In the genomic region with DNA sequence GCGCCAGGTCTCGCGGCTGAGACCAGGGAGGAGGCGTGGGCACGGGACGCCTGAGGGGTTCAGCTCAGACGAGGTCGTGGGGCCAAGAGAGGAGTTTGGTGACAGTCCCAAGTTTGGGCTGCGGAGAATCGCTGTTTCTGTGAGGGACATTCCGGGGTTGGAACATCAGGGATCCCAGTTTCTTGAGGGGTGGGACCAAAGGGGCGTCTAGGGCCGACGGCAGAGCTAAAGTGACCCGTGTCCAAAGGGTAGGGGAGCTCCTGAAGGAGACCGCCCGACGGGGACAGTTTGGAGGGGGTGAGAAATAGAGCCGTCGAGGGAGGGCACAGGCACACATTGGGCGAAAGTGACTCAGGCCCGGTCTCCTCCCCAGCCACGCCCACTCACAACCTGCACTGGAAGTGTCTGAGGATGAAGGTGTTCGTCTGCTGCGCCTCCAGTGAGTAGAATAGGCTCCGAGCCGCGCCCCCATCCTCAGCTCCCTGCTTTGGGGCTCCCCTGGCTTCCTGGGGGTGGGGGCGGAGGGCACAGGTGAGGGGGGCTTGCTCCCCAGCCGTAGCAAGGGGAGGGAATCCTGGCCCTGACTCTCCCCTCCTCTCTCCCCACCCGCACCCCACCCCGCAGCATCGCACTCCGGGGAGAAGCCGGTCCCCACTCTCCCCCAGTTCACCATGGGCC, we compare ENCODE assay signal across 8 cellular contexts. TPM values are rescaled to one million over a fixed set of nuclear protein-coding genes. Genes with fewer than 3 reads are reported as not detected.
DNase-seq lines count a peak whose midpoint lies in the region; ATAC-seq, FAIRE-seq and TF ChIP-seq lines count a peak whose summit lies in the region.

No MANE protein-coding gene starts in this region.

- H3K9me2 ChIP-seq in PC-9 (ENCODE audit: insufficient read depth), result no peaks in the 10 kb centered on the region

- no peak for FAIRE-seq in H54 (lab: Jason Lieb, UNC)
- FAIRE-seq in pancreas (lab: Jason Lieb, UNC), result no peak

- H3K4me3 ChIP-seq in PC-9, result peak overlapping the region; percentile 70
- H3K4me3 ChIP-seq in pancreas, result peak overlapping the region; percentile 32 to 77 (median 71)
- H3K4me3 ChIP-seq in upper lobe of left lung, result peak overlapping the region; percentile 64 to 91 (median 76)

- H3K4me2 ChIP-seq in PC-9, result peak overlapping the region; percentile 84

- CTCF ChIA-PET in PC-9 (lab: Charles Lee), result interaction anchor here (0.6 to 2.0 kb wide), 11 partner anchors 10 to 218 kb away, joined by 3 to 13 read pairs (median 5); a partner anchor contains a TSS

- H3K36me3 ChIP-seq in PC-9 (ENCODE audit: low read depth), result no peaks in the 10 kb centered on the region
- H3K36me3 ChIP-seq in pancreas, result no peaks in the 10 kb centered on the region
- H3K36me3 ChIP-seq in upper lobe of left lung, result no peaks in the 10 kb centered on the region

- H3K9me3 ChIP-seq in PC-9 (ENCODE audit: insufficient read depth, low read depth), result no peaks in the 10 kb centered on the region
- H3K9me3 ChIP-seq in pancreas, result no peaks in the 10 kb centered on the region
- H3K9me3 ChIP-seq in upper lobe of left lung, result no peaks in the 10 kb centered on the region

- TF ChIP-seq CTCF in PC-9 (conservative IDR thresholded peaks at IDR 0.05) (no peak), foreskin keratinocyte (conservative IDR thresholded peaks at IDR 0.05) (no peak), pancreas (IDR thresholded peaks at IDR 0.05) (no peak), upper lobe of left lung (IDR thresholded peaks at IDR 0.05) (no peak)

- peak; percentile 67 for ATAC-seq in foreskin keratinocyte
- peak; percentile 42 to 61 (median 48) for ATAC-seq in pancreas
- peak; percentile 41 to 50 for ATAC-seq in upper lobe of left lung (ENCODE audit: low FRiP score in 2 of 2)
- ATAC-seq in GM21825 (IDR thresholded peaks at IDR 0.05; ENCODE audit: unreplicated experiment), result no peak
- no peak for ATAC-seq in GM18873 (IDR thresholded peaks at IDR 0.05; ENCODE audit: low FRiP score, unreplicated experiment)

- TF ChIP-seq POLR2A in H54 (IDR thresholded peaks at IDR 0.05; ENCODE audit: low read depth, low read length) (0 out of 2 replicates have a peak, but pooled peaks have one; percentile 2), upper lobe of left lung (IDR thresholded peaks at IDR 0.05) (no peak)

- 2% methylated on average over 32 to 34 of the region's 35 CpGs for WGBS in pancreas, 2 donors
- 1 to 4% methylated on average over 16 to 32 of the region's 35 CpGs for WGBS in upper lobe of left lung, 2 donors

- H3K27ac ChIP-seq in PC-9 (peak overlapping the region; percentile 72), foreskin keratinocyte (peak overlapping the region; percentile 66), pancreas (peak overlapping the region; percentile 73 to 91 (median 79)), upper lobe of left lung (peak overlapping the region; percentile 76 to 90 (median 87))

- H3K79me2 ChIP-seq in PC-9 (ENCODE audit: low read depth), result no peaks in the 10 kb centered on the region

- no peaks in the 10 kb centered on the region for H4K20me1 ChIP-seq in PC-9 (ENCODE audit: insufficient read depth)

- peak; percentile 78 for DNase-seq in H54 (ENCODE audit: insufficient read length, low spot score)
- peak; percentile 68 to 69 for DNase-seq in PC-9
- DNase-seq in activated T-helper 1 cell treated with anti-CD3 and anti-CD28 coated beads, Interleukin-2, amount 50 U/mL, for 16 hours (ENCODE audit: low read depth in 1 of 2, low spot score in 1 of 2), result peak; percentile 53 to 62
- DNase-seq in foreskin keratinocyte, result peak; percentile 58 to 78
- peak; percentile 70 to 87 (median 78) for DNase-seq in pancreas
- peak in 1 of 2 donors; percentile 81 for DNase-seq in upper lobe of left lung

- peaks cover 31% of the 10 kb centered on the region; the same call in 1 of the 2 replicates for H3F3A ChIP-seq in PC-9 (ENCODE audit: insufficient read depth, low read depth)

- intact Hi-C loops in PC-9 (cut with micrococcal nuclease; ENCODE audit: unreplicated experiment), result loop anchor here (1.0 to 2.0 kb wide), 4 partner anchors 41 to 149 kb away; a partner anchor contains a TSS
- intact Hi-C loops in pancreas (cut with DNase I), result no loop called here

- peaks cover 17% of the 10 kb centered on the region for H3K27me3 ChIP-seq in PC-9 (ENCODE audit: insufficient read depth, low read depth)
- peaks cover 27% of the 10 kb centered on the region for H3K27me3 ChIP-seq in foreskin keratinocyte
- peaks cover 0 to 25% (median 6%) of the 10 kb centered on the region in 4 donors for H3K27me3 ChIP-seq in pancreas
- H3K27me3 ChIP-seq in upper lobe of left lung, result peaks cover 6 to 38% (median 30%) of the 10 kb centered on the region in 4 donors

- POLR2A ChIA-PET in PC-9 (lab: Charles Lee; ENCODE audit: unreplicated experiment), result interaction anchor here (0.5 to 0.6 kb wide), 2 partner anchors 214 to 606 kb away, joined by 3 read pairs; no protein-coding TSS in a partner anchor

- no peak for TF ChIP-seq EP300 in upper lobe of left lung (IDR thresholded peaks at IDR 0.05)

- peak overlapping the region; percentile 82 for H2AFZ ChIP-seq in PC-9

- BruUV-seq in PC-9 (replicated peaks; lab: Mats Ljungman, UMichigan), result no TSS peak

- H3K4me1 ChIP-seq in PC-9 (replicated peaks; ENCODE audit: insufficient read depth) (peaks cover 43% of the 10 kb centered on the region), foreskin keratinocyte (peaks cover 6% of the 10 kb centered on the region), pancreas (peaks cover 19 to 27% (median 23%) of the 10 kb centered on the region in 3 donors), upper lobe of left lung (peaks cover 41 to 51% (median 43%) of the 10 kb centered on the region in 4 donors)

RNA-seq across cellular contexts. Expression of a gene that starts 7.0 kb away (rescaled TPM):
- total RNA-seq in PC-9 (2021), result 6.7 and 8.8 TPM in 2 replicates
- total RNA-seq in foreskin keratinocyte, result 4.1 and 4.2 TPM in 2 replicates
- polyA plus RNA-seq in foreskin keratinocyte, result 4.3 and 5.0 TPM in 2 replicates
- 1 to 10 TPM in 2 of 6 donors, under 1 TPM in 4; 0.52 to 1.2 (median 0.70) TPM for total RNA-seq in pancreas
- polyA plus RNA-seq in pancreas, result under 1 TPM; 0.72 to 0.99 TPM
- 1 to 10 TPM in 4 of 6 donors, under 1 TPM in 2; 0.33 to 2.1 (median 1.4) TPM for total RNA-seq in upper lobe of left lung

RNA-seq across cellular contexts. Expression of a gene that starts 22.1 kb away (rescaled TPM):
- 14.0 and 17.3 TPM in 2 replicates for total RNA-seq in PC-9 (2021)
- total RNA-seq in foreskin keratinocyte, result 10.0 and 10.9 TPM in 2 replicates
- 16.8 and 17.7 TPM in 2 replicates for polyA plus RNA-seq in foreskin keratinocyte
- total RNA-seq in pancreas, result 1 to 10 TPM; 2.1 to 5.6 (median 3.1) TPM
- 1 to 10 TPM; 6.0 to 6.2 TPM for polyA plus RNA-seq in pancreas
- total RNA-seq in upper lobe of left lung, result 1 to 10 TPM; 2.8 to 8.1 (median 7.0) TPM

RNA-seq across cellular contexts. Expression of a gene that starts 34.5 kb away (rescaled TPM):
- total RNA-seq in PC-9 (2021), result 187 and 195 TPM in 2 replicates
- 214 and 242 TPM in 2 replicates for total RNA-seq in foreskin keratinocyte
- polyA plus RNA-seq in foreskin keratinocyte, result 201 and 244 TPM in 2 replicates
- total RNA-seq in pancreas, result 10 to 100 TPM; 23.7 to 37.6 (median 33.2) TPM
- polyA plus RNA-seq in pancreas, result 100 to 1,000 TPM; 114 to 125 TPM
- total RNA-seq in upper lobe of left lung, result 100 to 1,000 TPM in 4 of 6 donors, 10 to 100 TPM in 2; 52.1 to 246 (median 106) TPM

RNA-seq across cellular contexts. Expression of a gene that starts 42.0 kb away (rescaled TPM):
- total RNA-seq in PC-9 (2021), result 30.6 and 35.7 TPM in 2 replicates
- 27.3 and 48.2 TPM in 2 replicates for total RNA-seq in foreskin keratinocyte
- polyA plus RNA-seq in foreskin keratinocyte, result 25.7 and 41.9 TPM in 2 replicates
- 10 to 100 TPM; 19.5 to 45.9 (median 30.4) TPM for total RNA-seq in pancreas
- 10 to 100 TPM; 47.9 to 91.7 TPM for polyA plus RNA-seq in pancreas
- total RNA-seq in upper lobe of left lung, result 100 to 1,000 TPM; 131 to 226 (median 164) TPM

RNA-seq across cellular contexts. Expression of a gene that starts 50.0 kb away (rescaled TPM):
- total RNA-seq in PC-9 (2021) (54.9 and 67.6 TPM in 2 replicates), foreskin keratinocyte (63.0 and 65.0 TPM in 2 replicates), pancreas (10 to 100 TPM; 18.7 to 33.3 (median 26.2) TPM), upper lobe of left lung (10 to 100 TPM; 19.9 to 49.9 (median 42.7) TPM)
- polyA plus RNA-seq in foreskin keratinocyte (78.9 and 81.8 TPM in 2 replicates), pancreas (10 to 100 TPM; 32.8 to 33.0 TPM)

Comparison
In these comparisons a context has a peak if more than half of its experiments do, and no peak if none do; other contexts are left out.
1. ATAC-seq: peak in foreskin keratinocyte (single experiment), pancreas (4 of 4) and upper lobe of left lung (2 of 2); none in GM21825 (single experiment) and GM18873 (single experiment).
2. Peak in every context shown above with its lines, with median percentiles within 50 percentile points of each other: H3K27ac ChIP-seq and H3K4me3 ChIP-seq.